8 cellular contexts compared by ENCODE assay signal in the genomic region with DNA sequence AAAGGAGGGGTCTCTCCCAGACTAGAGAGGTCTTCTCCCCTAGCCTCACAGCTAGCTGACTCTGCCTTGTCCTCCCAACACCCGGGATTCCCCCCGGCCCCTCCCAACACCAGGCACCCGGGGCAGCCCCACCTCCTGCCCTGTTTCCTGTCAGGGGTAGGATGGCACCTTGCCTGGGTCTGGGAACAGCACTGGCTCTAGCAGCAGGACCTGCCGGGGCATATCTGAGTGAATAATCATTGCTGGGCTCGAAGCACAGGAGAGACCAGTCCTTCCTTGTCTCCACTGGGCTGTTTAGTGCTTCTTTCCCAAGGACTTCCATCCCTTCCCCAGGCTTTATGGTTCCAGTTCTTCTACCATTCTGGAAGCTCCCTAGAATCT. TPM values are rescaled to one million over a fixed set of nuclear protein-coding genes. Genes with fewer than 3 reads are reported as not detected.
DNase-seq lines count a peak whose midpoint lies in the region; ATAC-seq lines count a peak whose summit lies in the region.
"Had no signal": no experiment of that assay in that cellular context is flagged by ENCODE, and none has a peak within 500 bp of the region (broad histone marks: within the 10 kb centered on the region; RNA-seq: fewer than 3 reads in every experiment).

No MANE protein-coding gene starts in this region.

- H3K4me1 Mint-ChIP-seq in dendritic cell treated with granulocyte-macrophage colony-stimulating factor and Interleukin-4, amounts not matched to agents 40 ng/mL and 50 ng/mL, for 4 days (ENCODE audit: low read depth), result peaks cover 50% of the 10 kb centered on the region

- no peaks in the 10 kb centered on the region for H3K9me3 Mint-ChIP-seq in dendritic cell treated with granulocyte-macrophage colony-stimulating factor and Interleukin-4, amounts not matched to agents 40 ng/mL and 50 ng/mL, for 4 days

- H3K36me3 Mint-ChIP-seq in dendritic cell treated with granulocyte-macrophage colony-stimulating factor and Interleukin-4, amounts not matched to agents 40 ng/mL and 50 ng/mL, for 4 days (ENCODE audit: low read depth), result peaks cover 67% of the 10 kb centered on the region

- peak overlapping the region; percentile 69 for H3K27ac Mint-ChIP-seq in dendritic cell treated with granulocyte-macrophage colony-stimulating factor and Interleukin-4, amounts not matched to agents 40 ng/mL and 50 ng/mL, for 4 days

- peak; percentile 18 for DNase-seq in ELR (ENCODE audit: low read depth)
- peak; percentile 44 for DNase-seq in mucosa of gallbladder (ENCODE audit: low spot score)
- no peak for DNase-seq in SK-N-DZ (ENCODE audit: low spot score)
- no peak for DNase-seq in activated CD4-positive, alpha-beta T cell treated with anti-CD3 and anti-CD28 coated beads for 4 hours
- DNase-seq: DMS53 had no signal

- intact Hi-C loops in dendritic cell treated with granulocyte-macrophage colony-stimulating factor and Interleukin-4, amounts not matched to agents 40 ng/mL and 50 ng/mL, for 4 days (cut with micrococcal nuclease), result no loop called here

- H3K4me3 Mint-ChIP-seq in dendritic cell treated with granulocyte-macrophage colony-stimulating factor and Interleukin-4, amounts not matched to agents 40 ng/mL and 50 ng/mL, for 4 days, result peak overlapping the region; percentile 37

- ATAC-seq in GM18511 (IDR thresholded peaks at IDR 0.05; ENCODE audit: unreplicated experiment), result no peak

- no peaks in the 10 kb centered on the region for H3K27me3 Mint-ChIP-seq in dendritic cell treated with granulocyte-macrophage colony-stimulating factor and Interleukin-4, amounts not matched to agents 40 ng/mL and 50 ng/mL, for 4 days

RNA-seq across cellular contexts. Expression of a gene that starts 25.7 kb away (rescaled TPM):
- total RNA-seq in mucosa of gallbladder, result 161 TPM
- 24.7 and 25.1 TPM in 2 replicates for polyA plus RNA-seq in SK-N-DZ (2014; cell fraction: cytosol; rRNA removed)
- 259 and 267 TPM in 2 replicates for polyA plus RNA-seq in SK-N-DZ (2014; cell fraction: nucleus; rRNA removed)

RNA-seq across cellular contexts. Expression of a gene that starts 40.5 kb away (rescaled TPM):
- 8.8 TPM for total RNA-seq in mucosa of gallbladder
- polyA plus RNA-seq in SK-N-DZ (2014; cell fraction: cytosol; rRNA removed), result 0.12 and 0.69 TPM in 2 replicates
- 1.1 and 2.1 TPM in 2 replicates for polyA plus RNA-seq in SK-N-DZ (2014; cell fraction: nucleus; rRNA removed)
- total RNA-seq: SK-MEL-5 had no signal

RNA-seq across cellular contexts. Expression of a gene that starts 44.0 kb away (rescaled TPM):
- total RNA-seq in mucosa of gallbladder, result 9.4 TPM
- polyA plus RNA-seq in SK-N-DZ (2014; cell fraction: cytosol; rRNA removed), result 0.19 and 0.62 TPM in 2 replicates
- 1.3 and 2.7 TPM in 2 replicates for polyA plus RNA-seq in SK-N-DZ (2014; cell fraction: nucleus; rRNA removed)

RNA-seq across cellular contexts. Expression of a gene that starts 51.9 kb away (rescaled TPM):
- 48.7 TPM for total RNA-seq in mucosa of gallbladder
- 19.2 and 19.6 TPM in 2 replicates for polyA plus RNA-seq in SK-N-DZ (2014; cell fraction: cytosol; rRNA removed)
- 126 and 142 TPM in 2 replicates for polyA plus RNA-seq in SK-N-DZ (2014; cell fraction: nucleus; rRNA removed)

Comparison
In these comparisons a context has a peak if more than half of its experiments do, and no peak if none do; other contexts are left out.
1. DNase-seq: peak in ELR (single experiment) and mucosa of gallbladder (single experiment); none in SK-N-DZ (single experiment) and activated CD4-positive, alpha-beta T cell treated with anti-CD3 and anti-CD28 coated beads for 4 hours (0 of 2).